ENCODE assay signal across 2 cellular contexts in the genomic region with DNA sequence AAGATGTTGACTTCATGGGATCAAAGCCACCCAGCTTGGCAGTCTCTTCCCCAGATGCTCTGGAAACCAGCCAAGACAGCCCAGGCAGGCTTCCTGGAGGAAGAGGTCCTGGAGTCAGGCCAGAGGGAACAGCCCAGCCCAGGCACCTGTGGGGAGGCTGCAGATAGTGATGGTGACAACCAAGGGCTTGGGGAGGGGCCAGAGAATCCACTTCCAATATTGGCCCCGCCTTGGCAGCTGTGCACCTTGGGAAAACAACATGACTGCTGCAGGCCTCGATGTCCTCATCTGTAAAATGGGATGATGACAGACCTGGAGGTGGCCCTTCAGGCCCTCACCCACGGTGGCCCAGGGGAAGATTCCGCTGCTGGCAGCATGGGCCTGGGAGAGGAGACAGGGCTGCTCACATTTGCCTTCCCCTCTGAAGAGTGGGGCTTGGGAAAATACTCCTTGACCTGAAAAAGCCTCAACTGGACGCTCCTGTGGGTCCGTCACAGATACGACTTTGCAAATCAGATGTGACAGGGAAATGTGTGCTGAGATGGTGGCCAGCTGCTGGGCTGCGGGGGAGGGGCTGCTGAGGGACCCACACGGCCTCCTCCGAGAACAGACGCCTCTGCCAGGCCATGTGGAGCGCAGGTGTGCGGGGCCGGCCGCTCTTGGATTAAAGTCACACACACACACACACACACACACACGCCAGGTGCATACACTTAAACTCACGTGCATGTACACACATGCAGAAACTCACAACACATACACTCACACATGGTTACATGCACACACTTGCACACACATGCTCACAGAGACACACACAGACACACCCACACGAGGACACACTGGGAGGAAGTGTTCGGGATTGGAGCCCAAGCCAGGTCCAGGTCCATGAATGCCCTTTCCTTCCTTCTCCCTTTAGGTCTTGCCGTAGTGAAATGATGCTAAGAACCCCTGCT.
TF ChIP-seq lines count a peak whose summit lies in the region.

No MANE protein-coding gene starts in this region.

TF ChIP-seq in HEK293, 187 proteins besides CTCF, POLR2A, EP300 and RAD21 (continued from another document):
- TF ChIP-seq KLF9 (tag by site-specific recombination; IDR thresholded peaks at IDR 0.05; ENCODE audit: low read depth) (0 out of 2 replicates have a peak, but pooled peaks have one; percentile 19), ZNF423 (tag by site-specific recombination; IDR thresholded peaks at IDR 0.05) (no peak), ZSCAN4 (tag by site-specific recombination; IDR thresholded peaks at IDR 0.05) (peak; percentile 83)

TF ChIP-seq in K562, 482 proteins besides CTCF, POLR2A, EP300 and RAD21 (continued from another document):
- TF ChIP-seq ZNF436 (CRISPR knock-in tag; IDR thresholded peaks at IDR 0.05) (peak; percentile 93), BCOR (IDR thresholded peaks at IDR 0.05) (peak; percentile 97), HSF4 (CRISPR knock-in tag; IDR thresholded peaks at IDR 0.05; ENCODE audit: borderline replicate concordance) (no peak), PHF20 (IDR thresholded peaks at IDR 0.05; ENCODE audit: partially characterized antibody) (peak; percentile 14), ZFX (CRISPR knock-in tag; IDR thresholded peaks at IDR 0.05) (peak; percentile 24; the same call in 1 of the 2 replicates), POLR2AphosphoS5 (IDR thresholded peaks at IDR 0.05; ENCODE audit: control insufficient read depth, insufficient read depth, low read depth, low read length) (peak; percentile 45; the same call in 1 of the 2 replicates), FIP1L1 (IDR thresholded peaks at IDR 0.05; ENCODE audit: low read depth, low read length, poor library complexity, severe bottlenecking) (no peak), U2AF2 (optimal IDR thresholded peaks at IDR 0.05; ENCODE audit: low read depth, low read length) (no peak), GABPB1 (CRISPR knock-in tag; IDR thresholded peaks at IDR 0.05) (no peak), RBM25 (IDR thresholded peaks at IDR 0.05; ENCODE audit: low read depth, low read length, severe bottlenecking) (peak; percentile 92), SMARCA5 (IDR thresholded peaks at IDR 0.05) (peak; percentile 91), CREB1 (IDR thresholded peaks at IDR 0.05) (no peak), CREB1 (CRISPR knock-in tag; IDR thresholded peaks at IDR 0.05) (0 out of 2 replicates have a peak, but pooled peaks have one; percentile 6), SIN3A (IDR thresholded peaks at IDR 0.05; ENCODE audit: borderline replicate concordance in 2 of 2, control insufficient read depth in 1 of 2, low read depth in 2 of 2, low read length in 2 of 2) (no peak), RBFOX2 (IDR thresholded peaks at IDR 0.05; ENCODE audit: low read depth, low read length) (0 out of 2 replicates have a peak, but pooled peaks have one; percentile 40), KDM1A (IDR thresholded peaks at IDR 0.05) (peak; percentile 83 to 93), HDAC2 (IDR thresholded peaks at IDR 0.05) (peak; percentile 90), ZNF253 (CRISPR knock-in tag; conservative IDR thresholded peaks at IDR 0.05) (no peak), CGGBP1 (CRISPR knock-in tag; IDR thresholded peaks at IDR 0.05) (no peak), XRCC3 (IDR thresholded peaks at IDR 0.05) (no peak), LCOR (CRISPR knock-in tag; IDR thresholded peaks at IDR 0.05) (no peak), TRIM25 (IDR thresholded peaks at IDR 0.05; ENCODE audit: borderline replicate concordance) (no peak), CC2D1A (IDR thresholded peaks at IDR 0.05) (no peak), ADNP (tag; IDR thresholded peaks at IDR 0.05) (peak; percentile 85), PTBP1 (IDR thresholded peaks at IDR 0.05; ENCODE audit: low read depth, low read length) (peak; percentile 80; the same call in 1 of the 2 replicates), PATZ1 (CRISPR knock-in tag; IDR thresholded peaks at IDR 0.05; ENCODE audit: borderline replicate concordance) (no peak), NFIC (IDR thresholded peaks at IDR 0.05) (peak; percentile 94), EGR1 (conservative IDR thresholded peaks at IDR 0.05) (no peak), HDAC1 (IDR thresholded peaks at IDR 0.05) (no peak), ZFP36 (IDR thresholded peaks at IDR 0.05; ENCODE audit: low read depth, low read length, partially characterized antibody) (peak; percentile 98), CHD4 (IDR thresholded peaks at IDR 0.05; ENCODE audit: insufficient read depth, insufficient replicate concordance, low read depth, low read length, poor library complexity, severe bottlenecking) (peak; percentile 79), CBX8 (IDR thresholded peaks at IDR 0.05; ENCODE audit: borderline replicate concordance, extremely low read depth, low read depth, low read length, poor library complexity, severe bottlenecking) (no peak), STAG1 (CRISPR knock-in tag; IDR thresholded peaks at IDR 0.05; ENCODE audit: borderline replicate concordance) (peak; percentile 4; the same call in 1 of the 2 replicates)
- TF ChIP-seq, protein P1, sequence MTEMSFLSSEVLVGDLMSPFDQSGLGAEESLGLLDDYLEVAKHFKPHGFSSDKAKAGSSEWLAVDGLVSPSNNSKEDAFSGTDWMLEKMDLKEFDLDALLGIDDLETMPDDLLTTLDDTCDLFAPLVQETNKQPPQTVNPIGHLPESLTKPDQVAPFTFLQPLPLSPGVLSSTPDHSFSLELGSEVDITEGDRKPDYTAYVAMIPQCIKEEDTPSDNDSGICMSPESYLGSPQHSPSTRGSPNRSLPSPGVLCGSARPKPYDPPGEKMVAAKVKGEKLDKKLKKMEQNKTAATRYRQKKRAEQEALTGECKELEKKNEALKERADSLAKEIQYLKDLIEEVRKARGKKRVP (CRISPR knock-in tag; IDR thresholded peaks at IDR 0.05) = no peak
